Comparison of ENCODE assay signal across 1 cellular context in genomic region chr10:101467286-101467770, GRCh38.
TF ChIP-seq lines count a peak whose summit lies in the region.

No MANE protein-coding gene starts in this region.

TF ChIP-seq in GM12878, 131 proteins besides CTCF, POLR2A, EP300 and RAD21:
- TF ChIP-seq ATF7 (IDR thresholded peaks at IDR 0.05; ENCODE audit: low read depth): no peak
- no peak for TF ChIP-seq PRDM15 (CRISPR knock-in tag; IDR thresholded peaks at IDR 0.05)
- no peak for TF ChIP-seq YBX1 (IDR thresholded peaks at IDR 0.05)
- TF ChIP-seq ZNF217 (IDR thresholded peaks at IDR 0.05): no peak
- no peak for TF ChIP-seq CREB1 (IDR thresholded peaks at IDR 0.05; ENCODE audit: low read depth)
- peak; percentile 68 for TF ChIP-seq SMC3 (IDR thresholded peaks at IDR 0.05; ENCODE audit: borderline replicate concordance, low read length)
- no peak for TF ChIP-seq WRNIP1 (IDR thresholded peaks at IDR 0.05; ENCODE audit: borderline replicate concordance, low read depth, low read length)
- TF ChIP-seq GATAD2B (conservative IDR thresholded peaks at IDR 0.05; ENCODE audit: low read depth): no peak
- no peak for TF ChIP-seq RFX5 (IDR thresholded peaks at IDR 0.05; ENCODE audit: low read depth, low read length)
- peak; percentile 39 for TF ChIP-seq JUNB (IDR thresholded peaks at IDR 0.05)
- TF ChIP-seq IRF5 (IDR thresholded peaks at IDR 0.05; ENCODE audit: borderline replicate concordance): no peak
- TF ChIP-seq MEF2B (IDR thresholded peaks at IDR 0.05; ENCODE audit: partially characterized antibody, poor library complexity, severe bottlenecking): no peak
- 0 out of 2 replicates have a peak, but pooled peaks have one; percentile 29 for TF ChIP-seq SMARCA5 (IDR thresholded peaks at IDR 0.05)
- no peak for TF ChIP-seq CHD1 (IDR thresholded peaks at IDR 0.05; ENCODE audit: low read depth, low read length)
- TF ChIP-seq NR2C2 (IDR thresholded peaks at IDR 0.05; ENCODE audit: borderline replicate concordance, control insufficient read depth, insufficient read length, low read depth): no peak
